ENCODE assay signal across 16 cellular contexts in the genomic region with DNA sequence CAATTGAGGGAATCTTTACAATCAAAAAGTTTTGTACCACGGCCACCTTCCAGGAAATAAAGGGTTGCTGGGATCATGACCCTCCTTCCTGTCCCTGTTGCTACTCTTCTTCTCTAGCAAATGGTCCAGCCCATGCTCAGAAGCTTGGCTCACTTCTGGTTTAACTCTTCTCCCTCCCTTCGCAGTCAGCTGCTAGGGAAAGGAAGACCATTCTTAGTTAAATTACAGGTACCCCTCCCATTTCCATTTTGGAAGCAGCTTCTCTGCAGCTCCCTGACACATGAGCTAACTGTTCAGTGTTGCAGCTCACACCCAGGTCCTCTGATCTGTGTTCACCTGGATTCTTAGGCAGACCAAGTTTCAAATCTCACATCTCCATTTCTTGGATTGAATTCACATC.
DNase-seq lines count a peak whose midpoint lies in the region; ATAC-seq and TF ChIP-seq lines count a peak whose summit lies in the region.
"Had no signal": no experiment of that assay in that cellular context is flagged by ENCODE, and none has a peak within 500 bp of the region (broad histone marks: within the 10 kb centered on the region; RNA-seq: fewer than 3 reads in every experiment).

No MANE protein-coding gene starts in this region.

- H3K23ac ChIP-seq in mesenchymal stem cell (ENCODE audit: low read length in 2 of 2): no peak overlapping the region

- peak overlapping the region; percentile 81 for H2AK5ac ChIP-seq in mesenchymal stem cell (ENCODE audit: low read length, severe bottlenecking)

- intact Hi-C loops in CD4-positive, alpha-beta T cell (cut with DNase I, micrococcal nuclease): loop anchor here in 1 of 2 experiments (2.0 kb wide), 1 partner anchor 13 kb away; no protein-coding TSS in a partner anchor
- intact Hi-C loops in activated T-helper 1 cell treated with anti-CD3 and anti-CD28 coated beads, Interleukin-12 subunit alpha, Interleukin-12 subunit beta, Interleukin-2, Interleukin-4 antibody, amounts not matched to agents 30 ng/mL and 10 ng/mL and 1 ng/mL, durations not matched to agents 14 hours and 24 hours and 36 hours (cut with micrococcal nuclease): loop anchor here (5.0 kb wide), 1 partner anchor 915 kb away; no protein-coding TSS in a partner anchor

- H2AFZ ChIP-seq in mesenchymal stem cell (ENCODE audit: low read depth, low read length): no peak overlapping the region

- H3K9me3 Mint-ChIP-seq in CD4-positive, alpha-beta T cell: no peaks in the 10 kb centered on the region
- H3K9me3 Mint-ChIP-seq in activated T-helper 1 cell treated with anti-CD3 and anti-CD28 coated beads, Interleukin-12 subunit alpha, Interleukin-12 subunit beta, Interleukin-2, Interleukin-4 antibody, amounts not matched to agents 30 ng/mL and 10 ng/mL and 1 ng/mL, durations not matched to agents 14 hours and 24 hours and 36 hours: no peaks in the 10 kb centered on the region
- H3K9me3 Mint-ChIP-seq: dendritic cell treated with granulocyte-macrophage colony-stimulating factor and Interleukin-4, amounts not matched to agents 40 ng/mL and 50 ng/mL, for 4 days had no signal

- no peak for DNase-seq in CD4-positive, alpha-beta T cell
- no peak for DNase-seq in GM12865 (ENCODE audit: low read depth)
- no peak for DNase-seq in activated T-helper 1 cell treated with anti-CD3 and anti-CD28 coated beads, Interleukin-12 subunit alpha, Interleukin-12 subunit beta, Interleukin-2, Interleukin-4 antibody, amounts not matched to agents 30 ng/mL and 10 ng/mL and 1 ng/mL, durations not matched to agents 14 hours and 24 hours and 36 hours (ENCODE audit: low spot score)
- no peak for DNase-seq in mesenchymal stem cell
- no peak for DNase-seq in NCI-H2107 treated with DMSO at 0.1 percent for 48 hours (lab: John Stamatoyannopoulos, UW; ENCODE audit: unreplicated experiment)
- DNase-seq in NCI-H187 treated with DMSO at 0.1 percent for 48 hours (lab: John Stamatoyannopoulos, UW): no peak
- DNase-seq in NCI-H1436 treated with DMSO at 0.1 percent for 48 hours (lab: John Stamatoyannopoulos, UW): no peak
- DNase-seq: EL, head of caudate nucleus, left cardiac atrium, NCI-H345, SJCRH30 had no signal

- H3K9me3 ChIP-seq in CD4-positive, alpha-beta T cell (ENCODE audit: control insufficient read depth, low read length): no peaks in the 10 kb centered on the region
- no peaks in the 10 kb centered on the region for H3K9me3 ChIP-seq in mesenchymal stem cell (ENCODE audit: control insufficient read depth, low read length)
- H3K9me3 ChIP-seq: SJCRH30 had no signal

- H3K14ac ChIP-seq in mesenchymal stem cell (ENCODE audit: low read length in 2 of 2): no peak overlapping the region

- no peak overlapping the region for H2BK15ac ChIP-seq in mesenchymal stem cell (ENCODE audit: low read depth, poor library complexity, severe bottlenecking)

- no peak overlapping the region for H2BK120ac ChIP-seq in mesenchymal stem cell (ENCODE audit: low read depth, low read length)

- H3K4me2 ChIP-seq in mesenchymal stem cell (ENCODE audit: low read length, poor library complexity, severe bottlenecking): no peak overlapping the region
- H3K4me2 ChIP-seq: smooth muscle cell had no signal

- H3K4ac ChIP-seq in mesenchymal stem cell (ENCODE audit: low read depth in 1 of 2, low read length in 2 of 2): peak overlapping the region in 1 of 2 experiments; percentile 4

- peaks cover 17% of the 10 kb centered on the region for H3K79me1 ChIP-seq in mesenchymal stem cell (replicated peaks; ENCODE audit: low read length, poor library complexity, severe bottlenecking)

- H3K4me1 ChIP-seq in mesenchymal stem cell (ENCODE audit: control insufficient read depth, insufficient read depth, low read depth, low read length): peaks cover 6% of the 10 kb centered on the region

- peaks cover 0 to 14% of the 10 kb centered on the region in 2 experiments for H3K36me3 ChIP-seq in mesenchymal stem cell (ENCODE audit: control insufficient read depth in 1 of 2, insufficient read depth in 2 of 2, low read depth in 1 of 2, low read length in 2 of 2)
- H3K36me3 ChIP-seq: SJCRH30 had no signal

- peak overlapping the region; percentile 28 to 59 for H3K18ac ChIP-seq in mesenchymal stem cell (ENCODE audit: low read depth in 1 of 2, low read length in 2 of 2)

- 39% methylated on average over 2 of the region's 2 CpGs for WGBS in mesenchymal stem cell

- ATAC-seq in CD4-positive, alpha-beta T cell (ENCODE audit: poor library complexity): no peak
- ATAC-seq in GM19463 (IDR thresholded peaks at IDR 0.05; ENCODE audit: unreplicated experiment): no peak
- ATAC-seq: HCT116, left cardiac atrium had no signal

- peak overlapping the region; percentile 89 for H3K27ac Mint-ChIP-seq in CD4-positive, alpha-beta T cell
- H3K27ac Mint-ChIP-seq in activated T-helper 1 cell treated with anti-CD3 and anti-CD28 coated beads, Interleukin-12 subunit alpha, Interleukin-12 subunit beta, Interleukin-2, Interleukin-4 antibody, amounts not matched to agents 30 ng/mL and 10 ng/mL and 1 ng/mL, durations not matched to agents 14 hours and 24 hours and 36 hours: peak overlapping the region; percentile 70
- H3K27ac Mint-ChIP-seq: dendritic cell treated with granulocyte-macrophage colony-stimulating factor and Interleukin-4, amounts not matched to agents 40 ng/mL and 50 ng/mL, for 4 days had no signal

- no peak overlapping the region for H2BK5ac ChIP-seq in mesenchymal stem cell (ENCODE audit: low read depth, low read length, poor library complexity, severe bottlenecking)

- H3K27ac ChIP-seq in CD4-positive, alpha-beta T cell (ENCODE audit: low read depth, low read length): no peak overlapping the region
- no peak overlapping the region for H3K27ac ChIP-seq in mesenchymal stem cell (ENCODE audit: low read length, poor library complexity, severe bottlenecking)
- H3K27ac ChIP-seq: SJCRH30 had no signal

- H4K91ac ChIP-seq in mesenchymal stem cell (ENCODE audit: low read length): no peak overlapping the region

- no peaks in the 10 kb centered on the region for H3K27me3 Mint-ChIP-seq in CD4-positive, alpha-beta T cell
- H3K27me3 Mint-ChIP-seq in activated T-helper 1 cell treated with anti-CD3 and anti-CD28 coated beads, Interleukin-12 subunit alpha, Interleukin-12 subunit beta, Interleukin-2, Interleukin-4 antibody, amounts not matched to agents 30 ng/mL and 10 ng/mL and 1 ng/mL, durations not matched to agents 14 hours and 24 hours and 36 hours (ENCODE audit: insufficient read depth): no peaks in the 10 kb centered on the region
- H3K27me3 Mint-ChIP-seq: dendritic cell treated with granulocyte-macrophage colony-stimulating factor and Interleukin-4, amounts not matched to agents 40 ng/mL and 50 ng/mL, for 4 days had no signal

- no peaks in the 10 kb centered on the region for H3K27me3 ChIP-seq in CD4-positive, alpha-beta T cell (ENCODE audit: control insufficient read depth, insufficient read depth, low read length)
- H3K27me3 ChIP-seq in mesenchymal stem cell (ENCODE audit: control insufficient read depth in 1 of 2, insufficient read depth in 1 of 2, low read length in 2 of 2): no peaks in the 10 kb centered on the region
- H3K27me3 ChIP-seq: SJCRH30 had no signal

- no peak overlapping the region for H2BK12ac ChIP-seq in mesenchymal stem cell (ENCODE audit: low read length in 2 of 2)

- H4K8ac ChIP-seq in mesenchymal stem cell (ENCODE audit: low read length): no peak overlapping the region

- H3K36me3 Mint-ChIP-seq in CD4-positive, alpha-beta T cell (ENCODE audit: low read depth): peaks cover 33% of the 10 kb centered on the region
- peaks cover 32% of the 10 kb centered on the region for H3K36me3 Mint-ChIP-seq in activated T-helper 1 cell treated with anti-CD3 and anti-CD28 coated beads, Interleukin-12 subunit alpha, Interleukin-12 subunit beta, Interleukin-2, Interleukin-4 antibody, amounts not matched to agents 30 ng/mL and 10 ng/mL and 1 ng/mL, durations not matched to agents 14 hours and 24 hours and 36 hours (ENCODE audit: low read depth)

- H3K9ac ChIP-seq in mesenchymal stem cell (ENCODE audit: low read length): no peak overlapping the region

- H3K4me3 ChIP-seq in GM12865 (ENCODE audit: low read depth, low read length) (peak overlapping the region; percentile 20), mesenchymal stem cell (ENCODE audit: insufficient read depth in 1 of 2, low read depth in 1 of 2, low read length in 2 of 2) (no peak overlapping the region)
- H3K4me3 ChIP-seq: SJCRH30, smooth muscle cell had no signal

- TF ChIP-seq CTCF in CD4-positive, alpha-beta T cell (IDR thresholded peaks at IDR 0.05): no peak
- TF ChIP-seq CTCF in GM12865 (IDR thresholded peaks at IDR 0.05; ENCODE audit: insufficient read depth, low read depth, low read length, missing control alignments): no peak

- H3K4me3 Mint-ChIP-seq in CD4-positive, alpha-beta T cell: peak overlapping the region; percentile 75
- peak overlapping the region; percentile 66 for H3K4me3 Mint-ChIP-seq in activated T-helper 1 cell treated with anti-CD3 and anti-CD28 coated beads, Interleukin-12 subunit alpha, Interleukin-12 subunit beta, Interleukin-2, Interleukin-4 antibody, amounts not matched to agents 30 ng/mL and 10 ng/mL and 1 ng/mL, durations not matched to agents 14 hours and 24 hours and 36 hours
- H3K4me3 Mint-ChIP-seq: dendritic cell treated with granulocyte-macrophage colony-stimulating factor and Interleukin-4, amounts not matched to agents 40 ng/mL and 50 ng/mL, for 4 days had no signal

- CTCF ChIA-PET in CD4-positive, alpha-beta T cell (lab: Charles Lee): interaction anchor here (1.2 kb wide), 1 partner anchor 11 kb away, joined by 3 read pairs; no protein-coding TSS in a partner anchor

- POLR2A ChIA-PET in CD4-positive, alpha-beta T cell (lab: Charles Lee): interaction anchor here (1.2 to 9.0 kb wide), 3 partner anchors 15 to 111 kb away, joined by 3 to 86 read pairs (median 7); no protein-coding TSS in a partner anchor

- peaks cover 86% of the 10 kb centered on the region for H3K4me1 Mint-ChIP-seq in CD4-positive, alpha-beta T cell (ENCODE audit: low read depth)
- peaks cover 85% of the 10 kb centered on the region for H3K4me1 Mint-ChIP-seq in activated T-helper 1 cell treated with anti-CD3 and anti-CD28 coated beads, Interleukin-12 subunit alpha, Interleukin-12 subunit beta, Interleukin-2, Interleukin-4 antibody, amounts not matched to agents 30 ng/mL and 10 ng/mL and 1 ng/mL, durations not matched to agents 14 hours and 24 hours and 36 hours (ENCODE audit: low read depth)
